8 cellular contexts compared by ENCODE assay signal in the genomic region with DNA sequence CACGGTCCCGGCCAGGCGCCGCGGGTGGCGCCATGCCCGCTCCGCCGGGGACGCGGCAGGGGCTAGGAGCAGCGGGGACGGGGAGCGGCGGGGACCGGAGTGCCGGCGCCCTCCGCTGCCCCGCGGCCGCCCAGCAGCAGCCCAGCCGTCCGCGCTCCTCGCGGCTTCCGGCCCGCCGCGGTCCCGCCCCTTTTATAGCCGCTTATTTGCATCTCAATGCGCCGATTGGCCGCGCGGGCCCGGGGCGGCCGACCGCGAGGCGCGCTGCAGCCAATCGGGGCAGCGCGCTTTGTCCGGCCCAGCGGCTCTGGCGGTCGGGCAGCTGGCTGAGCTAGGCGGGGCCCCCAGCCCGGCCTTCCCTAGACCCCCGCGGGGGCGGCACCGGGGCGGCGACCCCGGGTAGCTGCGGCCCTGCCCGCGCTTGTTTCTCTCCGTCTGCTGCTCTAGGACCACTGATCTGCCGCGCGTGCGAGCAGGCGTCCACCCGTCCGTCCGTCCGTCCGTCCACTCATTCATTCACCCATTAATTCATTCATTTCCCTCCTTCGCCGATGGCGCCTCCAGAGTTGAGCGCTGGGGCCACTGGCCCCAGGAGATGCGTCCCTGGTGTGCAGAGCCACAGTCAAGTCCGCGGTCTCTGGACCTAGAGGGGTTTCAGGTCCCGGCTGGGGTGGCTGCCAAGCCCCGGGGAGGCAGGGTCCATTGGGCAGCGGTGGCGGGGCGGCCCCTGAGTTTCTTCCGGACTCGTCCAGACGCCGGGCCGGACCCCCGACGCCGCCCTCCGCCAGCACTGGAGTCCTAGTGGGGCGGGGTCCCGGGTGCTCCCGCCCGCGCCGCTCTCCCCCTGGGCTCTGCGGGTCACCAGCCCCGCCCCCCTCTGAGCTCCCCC. TPM values are rescaled to one million over a fixed set of nuclear protein-coding genes. Genes with fewer than 3 reads are reported as not detected.
DNase-seq lines count a peak whose midpoint lies in the region; ATAC-seq and TF ChIP-seq lines count a peak whose summit lies in the region.

TSS of gene HES6 (minus strand) at position 167 of the 889 bp plus-strand sequence. CDS start at position 34, 133 bp downstream.

- TF ChIP-seq CTCF in AG09309 (IDR thresholded peaks at IDR 0.05; ENCODE audit: control insufficient read depth, insufficient read depth, low read depth, low read length, missing control alignments) = no peak

- ATAC-seq in GM19023 (IDR thresholded peaks at IDR 0.05; ENCODE audit: unreplicated experiment) (peak; percentile 82), HG03159 (IDR thresholded peaks at IDR 0.05; ENCODE audit: unreplicated experiment) (peak; percentile 87), left colon (peak; percentile 77)

- DNase-seq in AG09309 (ENCODE audit: low read depth) (no peak), NCI-H2227 treated with DMSO at 0.1 percent for 48 hours (lab: John Stamatoyannopoulos, UW) (peak; percentile 93), cerebellum (ENCODE audit: low spot score) (peak; percentile 83), left colon (peak; percentile 89 to 93)
- peak; percentile 46 to 54 (median 53) for DNase-seq in activated CD4-positive, CD25-positive, alpha-beta regulatory T cell (lab: John Stamatoyannopoulos, UW)
- peak; percentile 33 to 50 for DNase-seq in stimulated activated CD4-positive, alpha-beta T cell treated with anti-CD3 and anti-CD28 coated beads, Interleukin-1b, Interleukin-23, amount 100 ng/mL, for 1 hour (ENCODE audit: low read depth in 2 of 2)

- H3K4me3 ChIP-seq in AG09309 (ENCODE audit: control insufficient read depth, low read depth, low read length) = peak within 1 kb of the TSS; percentile 44

- intact Hi-C loops in left colon (cut with DNase I, micrococcal nuclease) = no loop called here

RNA-seq across cellular contexts. Expression of gene HES6, which starts in this region (rescaled TPM):
- 45.3 TPM for total RNA-seq in cerebellum
- total RNA-seq in left colon = 10 to 100 TPM; 32.0 to 54.8 TPM
